Comparison of ENCODE assay signal across 1 cellular context in the genomic region with DNA sequence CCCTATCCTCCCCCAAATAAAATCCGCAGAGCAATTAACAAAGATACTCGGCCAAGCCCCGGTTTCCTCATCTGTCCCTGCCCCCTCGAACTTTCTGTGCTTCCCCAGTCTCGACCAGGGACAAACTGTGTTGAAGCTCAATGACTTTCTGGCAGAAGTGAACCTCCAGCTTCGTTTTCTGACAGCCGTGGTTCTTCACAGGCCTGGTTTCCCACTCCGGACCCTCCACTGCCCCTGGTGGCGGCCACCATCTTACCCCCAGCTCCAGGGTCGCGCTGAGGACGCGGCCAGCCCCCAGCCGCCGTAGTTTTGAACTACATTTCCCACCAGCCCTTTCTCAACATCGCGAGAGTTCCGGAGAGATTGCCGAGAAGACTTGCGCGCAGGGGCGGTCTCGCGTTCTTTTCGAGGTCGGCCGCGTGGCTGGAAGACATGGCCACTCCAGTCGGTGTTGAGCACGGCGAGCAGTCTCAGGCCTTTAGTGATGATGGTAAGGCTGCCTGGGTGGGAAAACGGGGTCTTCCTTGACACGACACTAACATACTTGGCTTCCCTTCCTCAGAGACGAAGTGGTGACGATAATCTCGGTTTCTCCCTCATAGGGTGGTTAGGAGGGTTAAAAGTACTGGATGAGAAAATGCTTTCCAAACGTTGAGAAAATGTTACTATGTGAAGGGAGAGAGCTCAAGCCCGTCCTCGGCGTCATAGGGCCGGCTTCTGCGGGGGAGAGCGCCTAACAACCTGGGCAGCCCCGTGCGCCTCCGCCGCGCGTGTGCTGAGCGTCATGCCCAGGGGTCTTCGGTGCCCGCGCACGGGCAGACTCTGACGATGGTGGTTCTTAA.
TF ChIP-seq lines count a peak whose summit lies in the region.

No MANE protein-coding gene starts in this region.

TF ChIP-seq in HepG2, 621 proteins besides CTCF, POLR2A, EP300 and RAD21 (continued from another document and continues in another):
- TF ChIP-seq, protein P1, sequence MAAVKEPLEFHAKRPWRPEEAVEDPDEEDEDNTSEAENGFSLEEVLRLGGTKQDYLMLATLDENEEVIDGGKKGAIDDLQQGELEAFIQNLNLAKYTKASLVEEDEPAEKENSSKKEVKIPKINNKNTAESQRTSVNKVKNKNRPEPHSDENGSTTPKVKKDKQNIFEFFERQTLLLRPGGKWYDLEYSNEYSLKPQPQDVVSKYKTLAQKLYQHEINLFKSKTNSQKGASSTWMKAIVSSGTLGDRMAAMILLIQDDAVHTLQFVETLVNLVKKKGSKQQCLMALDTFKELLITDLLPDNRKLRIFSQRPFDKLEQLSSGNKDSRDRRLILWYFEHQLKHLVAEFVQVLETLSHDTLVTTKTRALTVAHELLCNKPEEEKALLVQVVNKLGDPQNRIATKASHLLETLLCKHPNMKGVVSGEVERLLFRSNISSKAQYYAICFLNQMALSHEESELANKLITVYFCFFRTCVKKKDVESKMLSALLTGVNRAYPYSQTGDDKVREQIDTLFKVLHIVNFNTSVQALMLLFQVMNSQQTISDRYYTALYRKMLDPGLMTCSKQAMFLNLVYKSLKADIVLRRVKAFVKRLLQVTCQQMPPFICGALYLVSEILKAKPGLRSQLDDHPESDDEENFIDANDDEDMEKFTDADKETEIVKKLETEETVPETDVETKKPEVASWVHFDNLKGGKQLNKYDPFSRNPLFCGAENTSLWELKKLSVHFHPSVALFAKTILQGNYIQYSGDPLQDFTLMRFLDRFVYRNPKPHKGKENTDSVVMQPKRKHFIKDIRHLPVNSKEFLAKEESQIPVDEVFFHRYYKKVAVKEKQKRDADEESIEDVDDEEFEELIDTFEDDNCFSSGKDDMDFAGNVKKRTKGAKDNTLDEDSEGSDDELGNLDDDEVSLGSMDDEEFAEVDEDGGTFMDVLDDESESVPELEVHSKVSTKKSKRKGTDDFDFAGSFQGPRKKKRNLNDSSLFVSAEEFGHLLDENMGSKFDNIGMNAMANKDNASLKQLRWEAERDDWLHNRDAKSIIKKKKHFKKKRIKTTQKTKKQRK (IDR thresholded peaks at IDR 0.05; ENCODE audit: low read length) = no peak
- TF ChIP-seq KAT2B (IDR thresholded peaks at IDR 0.05; ENCODE audit: borderline replicate concordance, low read depth, low read length) (no peak), SRF (IDR thresholded peaks at IDR 0.05; ENCODE audit: low read depth, low read length) (no peak; the same call in 1 of the 2 replicates), RFXANK (CRISPR knock-in tag; IDR thresholded peaks at IDR 0.05) (no peak), ZNF333 (CRISPR knock-in tag; IDR thresholded peaks at IDR 0.05; ENCODE audit: borderline replicate concordance) (0 out of 2 replicates have a peak, but pooled peaks have one; percentile 49), TBX3 (IDR thresholded peaks at IDR 0.05; ENCODE audit: borderline replicate concordance) (no peak), CHCHD3 (CRISPR knock-in tag; IDR thresholded peaks at IDR 0.05) (0 out of 2 replicates have a peak, but pooled peaks have one; percentile 9), ZNF567 (CRISPR knock-in tag; IDR thresholded peaks at IDR 0.05; ENCODE audit: borderline replicate concordance) (peak; percentile 98), ZNF44 (CRISPR knock-in tag; IDR thresholded peaks at IDR 0.05) (peak; percentile 18; the same call in 1 of the 2 replicates), ZKSCAN8 (CRISPR knock-in tag; IDR thresholded peaks at IDR 0.05; ENCODE audit: borderline replicate concordance) (peak; percentile 88)
- TF ChIP-seq, protein P2, sequence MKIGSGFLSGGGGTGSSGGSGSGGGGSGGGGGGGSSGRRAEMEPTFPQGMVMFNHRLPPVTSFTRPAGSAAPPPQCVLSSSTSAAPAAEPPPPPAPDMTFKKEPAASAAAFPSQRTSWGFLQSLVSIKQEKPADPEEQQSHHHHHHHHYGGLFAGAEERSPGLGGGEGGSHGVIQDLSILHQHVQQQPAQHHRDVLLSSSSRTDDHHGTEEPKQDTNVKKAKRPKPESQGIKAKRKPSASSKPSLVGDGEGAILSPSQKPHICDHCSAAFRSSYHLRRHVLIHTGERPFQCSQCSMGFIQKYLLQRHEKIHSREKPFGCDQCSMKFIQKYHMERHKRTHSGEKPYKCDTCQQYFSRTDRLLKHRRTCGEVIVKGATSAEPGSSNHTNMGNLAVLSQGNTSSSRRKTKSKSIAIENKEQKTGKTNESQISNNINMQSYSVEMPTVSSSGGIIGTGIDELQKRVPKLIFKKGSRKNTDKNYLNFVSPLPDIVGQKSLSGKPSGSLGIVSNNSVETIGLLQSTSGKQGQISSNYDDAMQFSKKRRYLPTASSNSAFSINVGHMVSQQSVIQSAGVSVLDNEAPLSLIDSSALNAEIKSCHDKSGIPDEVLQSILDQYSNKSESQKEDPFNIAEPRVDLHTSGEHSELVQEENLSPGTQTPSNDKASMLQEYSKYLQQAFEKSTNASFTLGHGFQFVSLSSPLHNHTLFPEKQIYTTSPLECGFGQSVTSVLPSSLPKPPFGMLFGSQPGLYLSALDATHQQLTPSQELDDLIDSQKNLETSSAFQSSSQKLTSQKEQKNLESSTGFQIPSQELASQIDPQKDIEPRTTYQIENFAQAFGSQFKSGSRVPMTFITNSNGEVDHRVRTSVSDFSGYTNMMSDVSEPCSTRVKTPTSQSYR (CRISPR knock-in tag; IDR thresholded peaks at IDR 0.05; ENCODE audit: borderline replicate concordance) = peak; percentile 21; the same call in 1 of the 2 replicates
- TF ChIP-seq, protein P3, sequence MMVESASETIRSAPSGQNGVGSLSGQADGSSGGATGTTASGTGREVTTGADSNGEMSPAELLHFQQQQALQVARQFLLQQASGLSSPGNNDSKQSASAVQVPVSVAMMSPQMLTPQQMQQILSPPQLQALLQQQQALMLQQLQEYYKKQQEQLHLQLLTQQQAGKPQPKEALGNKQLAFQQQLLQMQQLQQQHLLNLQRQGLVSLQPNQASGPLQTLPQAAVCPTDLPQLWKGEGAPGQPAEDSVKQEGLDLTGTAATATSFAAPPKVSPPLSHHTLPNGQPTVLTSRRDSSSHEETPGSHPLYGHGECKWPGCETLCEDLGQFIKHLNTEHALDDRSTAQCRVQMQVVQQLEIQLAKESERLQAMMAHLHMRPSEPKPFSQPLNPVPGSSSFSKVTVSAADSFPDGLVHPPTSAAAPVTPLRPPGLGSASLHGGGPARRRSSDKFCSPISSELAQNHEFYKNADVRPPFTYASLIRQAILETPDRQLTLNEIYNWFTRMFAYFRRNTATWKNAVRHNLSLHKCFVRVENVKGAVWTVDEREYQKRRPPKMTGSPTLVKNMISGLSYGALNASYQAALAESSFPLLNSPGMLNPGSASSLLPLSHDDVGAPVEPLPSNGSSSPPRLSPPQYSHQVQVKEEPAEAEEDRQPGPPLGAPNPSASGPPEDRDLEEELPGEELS (CRISPR knock-in tag; IDR thresholded peaks at IDR 0.05) = peak; percentile 39; the same call in 1 of the 2 replicates
- TF ChIP-seq, protein P4, sequence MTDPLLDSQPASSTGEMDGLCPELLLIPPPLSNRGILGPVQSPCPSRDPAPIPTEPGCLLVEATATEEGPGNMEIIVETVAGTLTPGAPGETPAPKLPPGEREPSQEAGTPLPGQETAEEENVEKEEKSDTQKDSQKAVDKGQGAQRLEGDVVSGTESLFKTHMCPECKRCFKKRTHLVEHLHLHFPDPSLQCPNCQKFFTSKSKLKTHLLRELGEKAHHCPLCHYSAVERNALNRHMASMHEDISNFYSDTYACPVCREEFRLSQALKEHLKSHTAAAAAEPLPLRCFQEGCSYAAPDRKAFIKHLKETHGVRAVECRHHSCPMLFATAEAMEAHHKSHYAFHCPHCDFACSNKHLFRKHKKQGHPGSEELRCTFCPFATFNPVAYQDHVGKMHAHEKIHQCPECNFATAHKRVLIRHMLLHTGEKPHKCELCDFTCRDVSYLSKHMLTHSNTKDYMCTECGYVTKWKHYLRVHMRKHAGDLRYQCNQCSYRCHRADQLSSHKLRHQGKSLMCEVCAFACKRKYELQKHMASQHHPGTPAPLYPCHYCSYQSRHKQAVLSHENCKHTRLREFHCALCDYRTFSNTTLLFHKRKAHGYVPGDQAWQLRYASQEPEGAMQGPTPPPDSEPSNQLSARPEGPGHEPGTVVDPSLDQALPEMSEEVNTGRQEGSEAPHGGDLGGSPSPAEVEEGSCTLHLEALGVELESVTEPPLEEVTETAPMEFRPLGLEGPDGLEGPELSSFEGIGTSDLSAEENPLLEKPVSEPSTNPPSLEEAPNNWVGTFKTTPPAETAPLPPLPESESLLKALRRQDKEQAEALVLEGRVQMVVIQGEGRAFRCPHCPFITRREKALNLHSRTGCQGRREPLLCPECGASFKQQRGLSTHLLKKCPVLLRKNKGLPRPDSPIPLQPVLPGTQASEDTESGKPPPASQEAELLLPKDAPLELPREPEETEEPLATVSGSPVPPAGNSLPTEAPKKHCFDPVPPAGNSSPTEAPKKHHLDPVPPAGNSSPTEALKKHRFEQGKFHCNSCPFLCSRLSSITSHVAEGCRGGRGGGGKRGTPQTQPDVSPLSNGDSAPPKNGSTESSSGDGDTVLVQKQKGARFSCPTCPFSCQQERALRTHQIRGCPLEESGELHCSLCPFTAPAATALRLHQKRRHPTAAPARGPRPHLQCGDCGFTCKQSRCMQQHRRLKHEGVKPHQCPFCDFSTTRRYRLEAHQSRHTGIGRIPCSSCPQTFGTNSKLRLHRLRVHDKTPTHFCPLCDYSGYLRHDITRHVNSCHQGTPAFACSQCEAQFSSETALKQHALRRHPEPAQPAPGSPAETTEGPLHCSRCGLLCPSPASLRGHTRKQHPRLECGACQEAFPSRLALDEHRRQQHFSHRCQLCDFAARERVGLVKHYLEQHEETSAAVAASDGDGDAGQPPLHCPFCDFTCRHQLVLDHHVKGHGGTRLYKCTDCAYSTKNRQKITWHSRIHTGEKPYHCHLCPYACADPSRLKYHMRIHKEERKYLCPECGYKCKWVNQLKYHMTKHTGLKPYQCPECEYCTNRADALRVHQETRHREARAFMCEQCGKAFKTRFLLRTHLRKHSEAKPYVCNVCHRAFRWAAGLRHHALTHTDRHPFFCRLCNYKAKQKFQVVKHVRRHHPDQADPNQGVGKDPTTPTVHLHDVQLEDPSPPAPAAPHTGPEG (CRISPR knock-in tag; IDR thresholded peaks at IDR 0.05) = peak; percentile 22; the same call in 1 of the 2 replicates
- TF ChIP-seq, protein P5, sequence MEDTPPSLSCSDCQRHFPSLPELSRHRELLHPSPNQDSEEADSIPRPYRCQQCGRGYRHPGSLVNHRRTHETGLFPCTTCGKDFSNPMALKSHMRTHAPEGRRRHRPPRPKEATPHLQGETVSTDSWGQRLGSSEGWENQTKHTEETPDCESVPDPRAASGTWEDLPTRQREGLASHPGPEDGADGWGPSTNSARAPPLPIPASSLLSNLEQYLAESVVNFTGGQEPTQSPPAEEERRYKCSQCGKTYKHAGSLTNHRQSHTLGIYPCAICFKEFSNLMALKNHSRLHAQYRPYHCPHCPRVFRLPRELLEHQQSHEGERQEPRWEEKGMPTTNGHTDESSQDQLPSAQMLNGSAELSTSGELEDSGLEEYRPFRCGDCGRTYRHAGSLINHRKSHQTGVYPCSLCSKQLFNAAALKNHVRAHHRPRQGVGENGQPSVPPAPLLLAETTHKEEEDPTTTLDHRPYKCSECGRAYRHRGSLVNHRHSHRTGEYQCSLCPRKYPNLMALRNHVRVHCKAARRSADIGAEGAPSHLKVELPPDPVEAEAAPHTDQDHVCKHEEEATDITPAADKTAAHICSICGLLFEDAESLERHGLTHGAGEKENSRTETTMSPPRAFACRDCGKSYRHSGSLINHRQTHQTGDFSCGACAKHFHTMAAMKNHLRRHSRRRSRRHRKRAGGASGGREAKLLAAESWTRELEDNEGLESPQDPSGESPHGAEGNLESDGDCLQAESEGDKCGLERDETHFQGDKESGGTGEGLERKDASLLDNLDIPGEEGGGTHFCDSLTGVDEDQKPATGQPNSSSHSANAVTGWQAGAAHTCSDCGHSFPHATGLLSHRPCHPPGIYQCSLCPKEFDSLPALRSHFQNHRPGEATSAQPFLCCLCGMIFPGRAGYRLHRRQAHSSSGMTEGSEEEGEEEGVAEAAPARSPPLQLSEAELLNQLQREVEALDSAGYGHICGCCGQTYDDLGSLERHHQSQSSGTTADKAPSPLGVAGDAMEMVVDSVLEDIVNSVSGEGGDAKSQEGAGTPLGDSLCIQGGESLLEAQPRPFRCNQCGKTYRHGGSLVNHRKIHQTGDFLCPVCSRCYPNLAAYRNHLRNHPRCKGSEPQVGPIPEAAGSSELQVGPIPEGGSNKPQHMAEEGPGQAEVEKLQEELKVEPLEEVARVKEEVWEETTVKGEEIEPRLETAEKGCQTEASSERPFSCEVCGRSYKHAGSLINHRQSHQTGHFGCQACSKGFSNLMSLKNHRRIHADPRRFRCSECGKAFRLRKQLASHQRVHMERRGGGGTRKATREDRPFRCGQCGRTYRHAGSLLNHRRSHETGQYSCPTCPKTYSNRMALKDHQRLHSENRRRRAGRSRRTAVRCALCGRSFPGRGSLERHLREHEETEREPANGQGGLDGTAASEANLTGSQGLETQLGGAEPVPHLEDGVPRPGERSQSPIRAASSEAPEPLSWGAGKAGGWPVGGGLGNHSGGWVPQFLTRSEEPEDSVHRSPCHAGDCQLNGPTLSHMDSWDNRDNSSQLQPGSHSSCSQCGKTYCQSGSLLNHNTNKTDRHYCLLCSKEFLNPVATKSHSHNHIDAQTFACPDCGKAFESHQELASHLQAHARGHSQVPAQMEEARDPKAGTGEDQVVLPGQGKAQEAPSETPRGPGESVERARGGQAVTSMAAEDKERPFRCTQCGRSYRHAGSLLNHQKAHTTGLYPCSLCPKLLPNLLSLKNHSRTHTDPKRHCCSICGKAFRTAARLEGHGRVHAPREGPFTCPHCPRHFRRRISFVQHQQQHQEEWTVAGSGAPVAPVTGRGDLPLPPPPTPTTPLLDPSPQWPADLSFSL (CRISPR knock-in tag; IDR thresholded peaks at IDR 0.05) = no peak
